In genomic region chr6:55882731-55883595, GRCh38 we compare ENCODE assay signal across 1 cellular context.
TF ChIP-seq lines count a peak whose summit lies in the region.

No MANE protein-coding gene starts in this region.

TF ChIP-seq in GM23338, 12 proteins besides CTCF, POLR2A, EP300 and RAD21 (continued from another document):
- TF ChIP-seq ZNF462 (CRISPR knock-in tag; IDR thresholded peaks at IDR 0.05) (no peak), NANOG (IDR thresholded peaks at IDR 0.05; ENCODE audit: borderline replicate concordance) (no peak), REST (IDR thresholded peaks at IDR 0.05; ENCODE audit: unreplicated experiment) (no peak), ETS1 (IDR thresholded peaks at IDR 0.05) (no peak), ZNF114 (CRISPR knock-in tag; IDR thresholded peaks at IDR 0.05) (no peak), STAT1 (IDR thresholded peaks at IDR 0.05; ENCODE audit: unreplicated experiment) (no peak), JUNB (IDR thresholded peaks at IDR 0.05; ENCODE audit: unreplicated experiment) (no peak), ZNF331 (CRISPR knock-in tag; IDR thresholded peaks at IDR 0.05; ENCODE audit: low read depth) (no peak)
